In the genomic region with DNA sequence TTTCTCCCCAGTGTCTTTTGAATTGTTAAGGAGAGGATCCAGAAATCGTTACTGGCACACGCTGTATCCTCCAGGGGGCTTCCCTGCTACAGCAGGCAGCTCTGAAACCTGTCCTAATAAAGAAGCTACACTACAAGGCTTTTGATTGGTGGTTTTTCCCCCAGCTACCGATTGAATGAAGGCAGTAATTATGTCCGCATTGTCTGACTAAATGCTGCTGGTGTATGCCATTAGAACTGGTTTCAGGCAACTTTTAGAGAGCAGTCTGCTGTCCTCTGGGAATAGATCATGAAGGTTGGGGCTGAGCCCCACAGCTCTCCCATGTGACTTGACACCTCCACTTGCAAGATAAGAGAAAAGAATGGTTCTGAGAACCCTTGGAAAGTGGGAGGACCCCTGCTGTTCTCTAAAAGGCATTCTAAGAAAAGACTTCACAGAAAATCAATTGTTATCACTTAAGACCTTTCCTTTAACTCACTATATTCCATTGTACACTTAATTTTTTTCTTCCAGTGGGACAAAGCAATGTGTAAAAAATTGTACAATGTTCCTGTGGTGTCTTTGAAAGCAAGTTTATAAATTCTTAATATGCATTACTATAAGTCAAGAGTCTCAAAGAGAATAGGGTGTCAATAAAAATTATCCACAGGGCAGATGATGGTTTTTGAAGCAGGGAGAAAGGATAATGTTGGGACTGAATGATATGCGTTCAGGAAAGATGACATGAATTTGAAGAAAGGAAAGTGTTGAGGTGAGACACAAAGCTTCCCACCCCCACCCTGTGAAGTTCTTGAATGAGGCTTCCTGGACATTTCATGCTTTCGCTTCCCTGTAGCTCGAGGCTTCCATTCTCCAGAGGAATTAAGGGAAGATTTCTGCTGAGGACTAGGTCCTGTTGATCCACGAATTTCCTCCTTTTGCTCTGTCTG, we compare ENCODE assay signal across 15 cellular contexts. TPM values are rescaled to one million over a fixed set of nuclear protein-coding genes. Genes with fewer than 3 reads are reported as not detected.
DNase-seq lines count a peak whose midpoint lies in the region; ATAC-seq and TF ChIP-seq lines count a peak whose summit lies in the region.
"Had no signal": no experiment of that assay in that cellular context is flagged by ENCODE, and none has a peak within 500 bp of the region (broad histone marks: within the 10 kb centered on the region; RNA-seq: fewer than 3 reads in every experiment).

No MANE protein-coding gene starts in this region.

- no peak for TF ChIP-seq EP300 in sigmoid colon (IDR thresholded peaks at IDR 0.05)
- TF ChIP-seq EP300 in tibial nerve (IDR thresholded peaks at IDR 0.05), result no peak

- intact Hi-C loops in sigmoid colon (cut with DNase I), result no loop called here

- no peaks in the 10 kb centered on the region for H3K36me3 ChIP-seq in sigmoid colon
- no peaks in the 10 kb centered on the region for H3K36me3 ChIP-seq in tibial nerve
- H3K36me3 ChIP-seq: MG63 had no signal

- H3K9me3 ChIP-seq in sigmoid colon (no peaks in the 10 kb centered on the region), tibial nerve (peaks cover 0 to 3% (median 0%) of the 10 kb centered on the region in 4 donors)
- H3K9me3 ChIP-seq: MG63, testis had no signal

- no peak for TF ChIP-seq POLR2A in sigmoid colon (IDR thresholded peaks at IDR 0.05)
- TF ChIP-seq POLR2A in tibial nerve (IDR thresholded peaks at IDR 0.05), result no peak

- ATAC-seq in HG03378 (IDR thresholded peaks at IDR 0.05; ENCODE audit: unreplicated experiment), result no peak
- no peak for ATAC-seq in HG02970 (IDR thresholded peaks at IDR 0.05; ENCODE audit: low FRiP score, unreplicated experiment)
- ATAC-seq: activated T-helper 17 cell treated with anti-CD3 and anti-CD28 coated beads, Interleukin-2, amount 50 U/mL, for 72 hours had no signal

- H3K27me3 ChIP-seq in sigmoid colon, result no peaks in the 10 kb centered on the region
- H3K27me3 ChIP-seq in tibial nerve, result no peaks in the 10 kb centered on the region
- H3K27me3 ChIP-seq: MG63, testis had no signal

- in situ Hi-C loops in KBM-7 (cut with MboI; ENCODE audit: low pct_unique_long_range_greater_than_20kb, low sequenced_read_pairs), result no loop called here

- peak; percentile 84 for DNase-seq in ELF-1 (ENCODE audit: low read depth, low spot score)
- peak; percentile 27 for DNase-seq in KBM-7
- peak; percentile 66 for DNase-seq in OCI-M1 (lab: John Stamatoyannopoulos, UW)
- DNase-seq in iPS DF 19.7 (ENCODE audit: low read depth, low spot score), result peak; percentile 69
- no peak for DNase-seq in sigmoid colon
- DNase-seq in tibial nerve (ENCODE audit: low spot score in 2 of 2), result no peak
- DNase-seq: activated CD4-positive, CD25-positive, alpha-beta regulatory T cell; central memory CD4-positive, alpha-beta T cell; mammary epithelial cell; MG63; testis had no signal

- WGBS in sigmoid colon, 2 donors, result 50 to 64% methylated on average over 8 of the region's 8 CpGs
- 37 to 44% methylated on average over 8 of the region's 8 CpGs for WGBS in tibial nerve, 2 donors

- H3K4me3 ChIP-seq in sigmoid colon, result no peak overlapping the region
- no peak overlapping the region for H3K4me3 ChIP-seq in tibial nerve
- H3K4me3 ChIP-seq: MG63, testis had no signal

- TF ChIP-seq CTCF in sigmoid colon (IDR thresholded peaks at IDR 0.05), result no peak
- no peak for TF ChIP-seq CTCF in tibial nerve (IDR thresholded peaks at IDR 0.05)

- H3K27ac ChIP-seq in sigmoid colon (no peak overlapping the region), tibial nerve (no peak overlapping the region)
- H3K27ac ChIP-seq: C4-2B, testis had no signal

- H3K4me1 ChIP-seq in sigmoid colon (no peaks in the 10 kb centered on the region), tibial nerve (no peaks in the 10 kb centered on the region)
- H3K4me1 ChIP-seq: testis had no signal

RNA-seq across cellular contexts. Expression of gene DAZL, which starts 53.0 kb away (rescaled TPM):
- total RNA-seq in sigmoid colon, result under 1 TPM in 3 of 4 donors, not detected in 1; 0.36 to 0.66 (median 0.41) TPM
- under 1 TPM in 1 of 3 donors, not detected in 2; 0.12 TPM for polyA plus RNA-seq in sigmoid colon
- not detected for total RNA-seq in tibial nerve
- total RNA-seq: mammary epithelial cell had no signal
- polyA plus RNA-seq: mammary epithelial cell had no signal

Comparison
In these comparisons a context has a peak if more than half of its experiments do, and no peak if none do; other contexts are left out.
1. DNase-seq: peak in ELF-1 (single experiment), KBM-7 (single experiment), OCI-M1 (single experiment) and iPS DF 19.7 (single experiment); none in sigmoid colon (single experiment) and tibial nerve (0 of 2).